Comparison of ENCODE assay signal across 1 cellular context in the genomic region with DNA sequence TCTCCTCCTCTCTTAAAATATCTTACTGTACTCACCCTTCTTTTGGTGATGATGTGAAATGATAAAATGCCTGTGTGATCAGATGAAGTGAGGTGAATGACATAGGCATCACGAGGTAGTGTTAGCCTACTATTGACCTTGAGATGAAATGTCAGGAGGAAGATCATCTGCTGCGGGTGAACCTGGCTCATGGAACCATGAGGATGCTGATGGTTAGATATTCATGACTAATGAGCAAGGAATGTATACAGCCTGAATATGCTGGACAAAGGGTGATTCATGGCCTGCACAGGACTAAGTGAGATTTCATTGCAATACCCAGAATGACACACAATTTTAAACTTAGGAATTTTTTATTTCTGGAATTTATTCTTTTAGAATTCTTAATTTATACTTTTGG.
TF ChIP-seq lines count a peak whose summit lies in the region.

No MANE protein-coding gene starts in this region.

TF ChIP-seq in HCT116, 20 proteins besides CTCF, POLR2A, EP300 and RAD21 (continued from another document):
- TF ChIP-seq, protein P1, sequence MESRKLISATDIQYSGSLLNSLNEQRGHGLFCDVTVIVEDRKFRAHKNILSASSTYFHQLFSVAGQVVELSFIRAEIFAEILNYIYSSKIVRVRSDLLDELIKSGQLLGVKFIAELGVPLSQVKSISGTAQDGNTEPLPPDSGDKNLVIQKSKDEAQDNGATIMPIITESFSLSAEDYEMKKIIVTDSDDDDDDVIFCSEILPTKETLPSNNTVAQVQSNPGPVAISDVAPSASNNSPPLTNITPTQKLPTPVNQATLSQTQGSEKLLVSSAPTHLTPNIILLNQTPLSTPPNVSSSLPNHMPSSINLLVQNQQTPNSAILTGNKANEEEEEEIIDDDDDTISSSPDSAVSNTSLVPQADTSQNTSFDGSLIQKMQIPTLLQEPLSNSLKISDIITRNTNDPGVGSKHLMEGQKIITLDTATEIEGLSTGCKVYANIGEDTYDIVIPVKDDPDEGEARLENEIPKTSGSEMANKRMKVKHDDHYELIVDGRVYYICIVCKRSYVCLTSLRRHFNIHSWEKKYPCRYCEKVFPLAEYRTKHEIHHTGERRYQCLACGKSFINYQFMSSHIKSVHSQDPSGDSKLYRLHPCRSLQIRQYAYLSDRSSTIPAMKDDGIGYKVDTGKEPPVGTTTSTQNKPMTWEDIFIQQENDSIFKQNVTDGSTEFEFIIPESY (IDR thresholded peaks at IDR 0.05; ENCODE audit: extremely low read depth, insufficient replicate concordance, low read length) = no peak
- TF ChIP-seq, protein P2, sequence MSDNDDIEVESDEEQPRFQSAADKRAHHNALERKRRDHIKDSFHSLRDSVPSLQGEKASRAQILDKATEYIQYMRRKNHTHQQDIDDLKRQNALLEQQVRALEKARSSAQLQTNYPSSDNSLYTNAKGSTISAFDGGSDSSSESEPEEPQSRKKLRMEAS (IDR thresholded peaks at IDR 0.05) = peak; percentile 64
- TF ChIP-seq SP1 (IDR thresholded peaks at IDR 0.05; ENCODE audit: low read depth) (peak; percentile 72), ELF1 (IDR thresholded peaks at IDR 0.05; ENCODE audit: borderline replicate concordance, low read depth) (no peak), SRF (IDR thresholded peaks at IDR 0.05; ENCODE audit: low read depth) (0 out of 2 replicates have a peak, but pooled peaks have one; percentile 38), TCF7L2 (IDR thresholded peaks at IDR 0.05; ENCODE audit: borderline replicate concordance, extremely low read depth, insufficient read depth, insufficient read length) (peak; percentile 18), EGR1 (IDR thresholded peaks at IDR 0.05; ENCODE audit: low read depth) (no peak)
